ENCODE assay signal across 21 cellular contexts in the genomic region with DNA sequence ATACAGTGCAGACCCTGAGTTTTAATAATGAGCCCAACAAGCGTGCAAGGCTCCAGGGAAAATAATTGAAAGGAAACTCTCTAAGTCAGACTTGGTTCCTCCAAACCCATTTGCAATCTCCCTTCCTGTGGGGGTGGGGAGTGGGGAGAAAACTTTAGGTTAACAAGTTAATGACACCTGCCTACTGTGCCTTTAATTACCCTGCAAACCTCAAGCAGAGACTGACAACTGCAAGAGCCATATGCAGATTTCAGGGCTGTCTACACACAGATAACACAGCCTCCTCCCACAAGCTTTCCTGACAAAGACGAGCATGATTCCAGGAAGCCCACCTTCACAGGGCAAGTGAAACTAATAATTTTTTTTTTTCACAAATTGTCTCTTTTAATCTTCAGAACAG.
DNase-seq lines count a peak whose midpoint lies in the region; FAIRE-seq and TF ChIP-seq lines count a peak whose summit lies in the region.
"Had no signal": no experiment of that assay in that cellular context is flagged by ENCODE, and none has a peak within 500 bp of the region (broad histone marks: within the 10 kb centered on the region; RNA-seq: fewer than 3 reads in every experiment).

No MANE protein-coding gene starts in this region.

- H2BK5ac ChIP-seq in H9 (ENCODE audit: insufficient read length, low read length), result no peak overlapping the region
- peak overlapping the region; percentile 82; the same call in 1 of the 2 replicates for H2BK5ac ChIP-seq in H1 (ENCODE audit: low read depth, low read length)

- H3K27ac Mint-ChIP-seq in H9, result peak overlapping the region; percentile 31 to 97 (median 43); a peak in 5 of 7 replicates

- H2AK5ac ChIP-seq in H9 (ENCODE audit: insufficient read length, low read length) (no peak overlapping the region), H1 (ENCODE audit: low read depth, low read length) (no peak overlapping the region)

- H3K9me3 ChIP-seq in A673 (ENCODE audit: low read depth, low read length, poor library complexity, severe bottlenecking), result no peaks in the 10 kb centered on the region
- H3K9me3 ChIP-seq in H9 (ENCODE audit: control insufficient read depth, low read depth, low read length), result no peaks in the 10 kb centered on the region
- H3K9me3 ChIP-seq in H1 (ENCODE audit: insufficient read depth in 2 of 2, low read depth in 1 of 2, low read length in 1 of 2), result no peaks in the 10 kb centered on the region
- no peaks in the 10 kb centered on the region for H3K9me3 ChIP-seq in iPS-18a (ENCODE audit: control insufficient read depth, low read depth, low read length)
- no peaks in the 10 kb centered on the region for H3K9me3 ChIP-seq in HAP-1
- H3K9me3 ChIP-seq in MG63, result no peaks in the 10 kb centered on the region

- no peak overlapping the region for H4K91ac ChIP-seq in H9 (ENCODE audit: insufficient read length, low read depth, low read length)
- peak overlapping the region; percentile 83 for H4K91ac ChIP-seq in H1 (replicated peaks; ENCODE audit: insufficient read length, low read length)

- H3K18ac ChIP-seq in H9 (ENCODE audit: insufficient read length, low read depth, low read length), result no peak overlapping the region
- H3K18ac ChIP-seq in H1 (ENCODE audit: extremely low read depth, low read length), result peak overlapping the region; percentile 88; the same call in 1 of the 2 replicates

- H3K4me2 ChIP-seq in H9 (ENCODE audit: insufficient read depth, insufficient read length, low read length) (peak overlapping the region; percentile 47), H1 (ENCODE audit: insufficient read depth in 1 of 2, low read depth in 2 of 2, low read length in 2 of 2) (peak overlapping the region; percentile 37 to 58)

- no peak for TF ChIP-seq EP300 in H1 (IDR thresholded peaks at IDR 0.05; ENCODE audit: borderline replicate concordance in 1 of 2, low read depth in 2 of 2, low read length in 2 of 2)

- peaks cover 0 to 5% of the 10 kb centered on the region in 2 experiments for H3K9me3 Mint-ChIP-seq in H9

- H3K4me1 Mint-ChIP-seq in H9, result peaks cover 54 to 59% of the 10 kb centered on the region in 2 experiments

- H3K4ac ChIP-seq in H9 (ENCODE audit: low read depth, low read length) (no peak overlapping the region), H1 (replicated peaks; ENCODE audit: insufficient read length, low read depth, low read length) (peak overlapping the region; percentile 11)

- H4K5ac ChIP-seq in H9 (ENCODE audit: insufficient read length, low read depth, low read length), result no peak overlapping the region
- no peak overlapping the region for H4K5ac ChIP-seq in H1 (ENCODE audit: insufficient read length, low read depth, low read length)

- no peak overlapping the region for H3T11ph ChIP-seq in H9 (ENCODE audit: low read length)

- H2AFZ ChIP-seq in H9 (ENCODE audit: low read length), result no peak overlapping the region
- no peak overlapping the region for H2AFZ ChIP-seq in H1 (ENCODE audit: low read length)

- DNase-seq in A673 (ENCODE audit: low spot score) (peak; percentile 17), H9 (peak; percentile 49), H1 (ENCODE audit: low read depth in 1 of 2, low spot score in 2 of 2) (peak in 1 of 2 experiments; percentile 15), HAP-1 (ENCODE audit: low spot score in 2 of 2) (no peak), OCI-M2 (lab: John Stamatoyannopoulos, UW; ENCODE audit: unreplicated experiment) (no peak), SK-N-DZ (ENCODE audit: low spot score) (no peak), MG63 (no peak)
- DNase-seq: GF-D8, Kasumi-1, NCI-H1417, NCI-H1694 treated with DMSO at 0.1 percent for 48 hours, NCI-H2081 treated with DMSO at 0.1 percent for 48 hours, NCI-H2171 treated with DMSO at 0.1 percent for 48 hours, NCI-H446, NCI-H526 treated with DMSO at 0.1 percent for 48 hours, PC-3, Right ventricle myocardium superior, SW 1271 had no signal

- H3K27ac ChIP-seq in A673 (ENCODE audit: low read depth, low read length, poor library complexity, severe bottlenecking), result no peak overlapping the region
- peak overlapping the region; percentile 10 for H3K27ac ChIP-seq in H9 (ENCODE audit: insufficient read length, low read depth, low read length)
- H3K27ac ChIP-seq in H1 (ENCODE audit: low read depth, low read length), result no peak overlapping the region; the same call in 1 of the 2 replicates
- peak overlapping the region; percentile 81 for H3K27ac ChIP-seq in iPS-18a (ENCODE audit: low read length)
- H3K27ac ChIP-seq: 22Rv1, C4-2B had no signal

- CTCF ChIA-PET in A673 (lab: Charles Lee) (no interaction called here), H1 (lab: Charles Lee; ENCODE audit: partially characterized antibody) (interaction anchor here (0.5 to 0.6 kb wide), 2 partner anchors 78 to 95 kb away, joined by 3 read pairs; no protein-coding TSS in a partner anchor)

- no peaks in the 10 kb centered on the region for H3K79me2 ChIP-seq in H9 (ENCODE audit: insufficient read depth, low read length)
- H3K79me2 ChIP-seq in H1 (ENCODE audit: control insufficient read depth in 1 of 2, insufficient read depth in 2 of 2, low read length in 2 of 2), result no peaks in the 10 kb centered on the region

- FAIRE-seq in H1 (lab: Jason Lieb, UNC), result peak; percentile 88

- H3K4me3 ChIP-seq in A673 (ENCODE audit: low read depth, low read length, poor library complexity, severe bottlenecking), result no peak overlapping the region
- peak overlapping the region in 1 of 4 experiments; percentile 36; a peak in 2 of 8 replicates for H3K4me3 ChIP-seq in H1 (ENCODE audit: extremely low read depth in 1 of 4, insufficient read depth in 2 of 4, low read depth in 3 of 4, low read length in 4 of 4)
- peak overlapping the region; percentile 39 for H3K4me3 ChIP-seq in iPS-18a (ENCODE audit: low read length)
- no peak overlapping the region for H3K4me3 ChIP-seq in HAP-1
- no peak overlapping the region for H3K4me3 ChIP-seq in MG63

- H3K23me2 ChIP-seq in H9 (ENCODE audit: insufficient read length, low read depth, low read length, poor library complexity, severe bottlenecking), result no peaks in the 10 kb centered on the region
- H3K23me2 ChIP-seq in H1 (ENCODE audit: low read depth, low read length), result no peaks in the 10 kb centered on the region

- POLR2A ChIA-PET in A673 (lab: Charles Lee; ENCODE audit: low non-redundant PET), result no interaction called here
- POLR2A ChIA-PET in H1 (lab: Charles Lee; ENCODE audit: partially characterized antibody), result interaction anchor here (0.5 to 2.0 kb wide), 7 partner anchors 14 to 214 kb away, joined by 3 to 5 read pairs (median 3); no protein-coding TSS in a partner anchor

- peaks cover 14% of the 10 kb centered on the region for H3K4me1 ChIP-seq in A673 (ENCODE audit: insufficient read depth, low read length, poor library complexity, severe bottlenecking)
- peaks cover 22% of the 10 kb centered on the region; the same call in 1 of the 2 replicates for H3K4me1 ChIP-seq in H9 (ENCODE audit: insufficient read depth, low read length)
- H3K4me1 ChIP-seq in H1 (replicated peaks in 1 of 4; ENCODE audit: control insufficient read depth in 3 of 4, insufficient read depth in 4 of 4, low read length in 3 of 4), result peaks cover 11 to 30% (median 23%) of the 10 kb centered on the region in 4 experiments
- peaks cover 45% of the 10 kb centered on the region for H3K4me1 ChIP-seq in iPS-18a (ENCODE audit: control insufficient read depth, low read depth, low read length)
- no peaks in the 10 kb centered on the region for H3K4me1 ChIP-seq in HAP-1

- H3K56ac ChIP-seq in H9 (ENCODE audit: insufficient read length, low read depth, low read length), result no peak overlapping the region
- H3K56ac ChIP-seq in H1 (replicated peaks; ENCODE audit: insufficient read length, low read depth, low read length), result no peak overlapping the region

- TF ChIP-seq POLR2A in H1 (IDR thresholded peaks at IDR 0.05; ENCODE audit: control extremely low read depth in 1 of 2, low read depth in 2 of 2, low read length in 2 of 2), result no peak

- no TSS peak for BruUV-seq in A673 (replicated peaks; lab: Mats Ljungman, UMichigan)

- H3K27me3 Mint-ChIP-seq in H9 (ENCODE audit: low read depth), result peaks cover 2% of the 10 kb centered on the region

- no peak; a peak in 1 of 4 replicates for TF ChIP-seq RAD21 in H1 (IDR thresholded peaks at IDR 0.05 in 1 of 2, conservative IDR thresholded peaks at IDR 0.05 in 1 of 2; ENCODE audit: low read depth in 2 of 2, low read length in 2 of 2)

- H2BK15ac ChIP-seq in H9 (ENCODE audit: low read depth, low read length), result no peak overlapping the region
- H2BK15ac ChIP-seq in H1 (ENCODE audit: low read length), result no peak overlapping the region

- intact Hi-C loops in A673 (cut with micrococcal nuclease; ENCODE audit: unreplicated experiment), result no loop called here

- H3K36me3 ChIP-seq in A673 (ENCODE audit: insufficient read depth, low read length, poor library complexity, severe bottlenecking), result no peaks in the 10 kb centered on the region
- no peaks in the 10 kb centered on the region for H3K36me3 ChIP-seq in H1 (ENCODE audit: control insufficient read depth in 2 of 4, insufficient read depth in 4 of 4, low read length in 3 of 4)
- no peaks in the 10 kb centered on the region for H3K36me3 ChIP-seq in iPS-18a (ENCODE audit: control insufficient read depth, low read depth, low read length)
- H3K36me3 ChIP-seq in HAP-1 (replicated peaks), result no peaks in the 10 kb centered on the region
- H3K36me3 ChIP-seq in MG63, result no peaks in the 10 kb centered on the region

- no peak overlapping the region for H3K14ac ChIP-seq in H9 (ENCODE audit: insufficient read depth, low read length)
- no peak overlapping the region for H3K14ac ChIP-seq in H1 (ENCODE audit: insufficient read length)

- H2BK12ac ChIP-seq in H9 (ENCODE audit: insufficient read length, low read depth, low read length) (no peak overlapping the region), H1 (ENCODE audit: low read depth, low read length) (peak overlapping the region; percentile 34; the same call in 1 of the 2 replicates)

- H2BK120ac ChIP-seq in H9 (ENCODE audit: low read depth, low read length, poor library complexity, severe bottlenecking) (no peak overlapping the region), H1 (replicated peaks; ENCODE audit: low read depth, low read length) (peak overlapping the region; percentile 18)

- H2BK20ac ChIP-seq in H9 (ENCODE audit: low read depth, low read length, poor library complexity, severe bottlenecking), result no peak overlapping the region
- peak overlapping the region; percentile 74; the same call in 1 of the 2 replicates for H2BK20ac ChIP-seq in H1 (ENCODE audit: low read length)

- H3K27me3 ChIP-seq in A673 (replicated peaks; ENCODE audit: insufficient read depth, low read depth, low read length, poor library complexity) (no peaks in the 10 kb centered on the region), H9 (ENCODE audit: insufficient read depth, low read length) (no peaks in the 10 kb centered on the region), H1 (replicated peaks in 1 of 4; ENCODE audit: control insufficient read depth in 3 of 4, extremely low read depth in 1 of 4, insufficient read depth in 3 of 4, low read length in 3 of 4) (no peaks in the 10 kb centered on the region), iPS-18a (ENCODE audit: control insufficient read depth, insufficient read depth, low read length) (no peaks in the 10 kb centered on the region), HAP-1 (ENCODE audit: low read depth) (no peaks in the 10 kb centered on the region), MG63 (no peaks in the 10 kb centered on the region)

- peaks cover 0 to 7% (median 6%) of the 10 kb centered on the region in 3 experiments; a peak in 4 of 7 replicates for H3K36me3 Mint-ChIP-seq in H9 (ENCODE audit: insufficient read depth in 1 of 3, low read depth in 3 of 3)

- TF ChIP-seq CTCF in A673 (conservative IDR thresholded peaks at IDR 0.05; ENCODE audit: low read depth, low read length) (no peak), H9 (conservative IDR thresholded peaks at IDR 0.05) (no peak), H1 (IDR thresholded peaks at IDR 0.05; ENCODE audit: control extremely low read depth in 1 of 3, insufficient read depth in 1 of 3, low read depth in 1 of 3, low read length in 3 of 3) (no peak)

- in situ Hi-C loops in HAP-1 (cut with MboI; ENCODE audit: low sequenced_read_pairs), result no loop called here

- H3K23ac ChIP-seq in H9 (ENCODE audit: insufficient read length, low read depth, low read length) (no peak overlapping the region), H1 (ENCODE audit: insufficient read length) (no peak overlapping the region)

- H4K20me1 ChIP-seq in H9 (ENCODE audit: control insufficient read depth, insufficient read depth, insufficient read length), result no peaks in the 10 kb centered on the region
- no peaks in the 10 kb centered on the region for H4K20me1 ChIP-seq in H1 (replicated peaks in 1 of 2; ENCODE audit: control insufficient read depth in 1 of 2, insufficient read depth in 2 of 2, low read length in 2 of 2)

- H3K4me3 Mint-ChIP-seq in H9, result peak overlapping the region; percentile 7 to 55; a peak in 1 of 5 replicates

- no CpG with 5 or more reads among the region's 2 CpGs for WGBS in H9 (ENCODE audit: extremely low coverage, insufficient read length, low lambda C conversion rate)
- WGBS in H1 (ENCODE audit: extremely low coverage in 1 of 2, insufficient coverage in 1 of 2, insufficient read length in 1 of 2, insufficient replicate concordance in 2 of 2, low coverage in 1 of 2, low lambda C conversion rate in 2 of 2, missing lambda C conversion rate in 1 of 2), 2 experiments, result 9% methylated on average over 2 of the region's 2 CpGs; no CpG with 5 or more reads in 1 of the 2 experiments

- no peak overlapping the region for H4K8ac ChIP-seq in H9 (replicated peaks; ENCODE audit: insufficient read length, low read depth, low read length)
- no peak overlapping the region for H4K8ac ChIP-seq in H1 (ENCODE audit: extremely low read depth, insufficient read depth, low read length)

- H3K9ac ChIP-seq in H9 (ENCODE audit: extremely low read depth, insufficient read length, low read length) (no peak overlapping the region), H1 (replicated peaks in 1 of 4; ENCODE audit: extremely low read depth in 1 of 4, low read depth in 3 of 4, low read length in 3 of 4) (no peak overlapping the region), iPS-18a (ENCODE audit: low read length) (peak overlapping the region; percentile 5)

- no peaks in the 10 kb centered on the region for H3K79me1 ChIP-seq in H9 (ENCODE audit: insufficient read depth, low read depth, low read length, poor library complexity, severe bottlenecking)
- no peaks in the 10 kb centered on the region for H3K79me1 ChIP-seq in H1 (ENCODE audit: low read depth, low read length)

Comparison
In these comparisons a context has a peak if more than half of its experiments do, and no peak if none do; other contexts are left out.
1. DNase-seq: peak in A673 (single experiment) and H9 (single experiment); none in HAP-1 (0 of 2), OCI-M2 (single experiment), SK-N-DZ (single experiment) and MG63 (single experiment).
2. H3K27ac ChIP-seq: peak in H9 (single experiment) and iPS-18a (single experiment); none in A673 (single experiment) and H1 (single experiment).